Comparison of ENCODE assay signal across 10 cellular contexts in the genomic region with DNA sequence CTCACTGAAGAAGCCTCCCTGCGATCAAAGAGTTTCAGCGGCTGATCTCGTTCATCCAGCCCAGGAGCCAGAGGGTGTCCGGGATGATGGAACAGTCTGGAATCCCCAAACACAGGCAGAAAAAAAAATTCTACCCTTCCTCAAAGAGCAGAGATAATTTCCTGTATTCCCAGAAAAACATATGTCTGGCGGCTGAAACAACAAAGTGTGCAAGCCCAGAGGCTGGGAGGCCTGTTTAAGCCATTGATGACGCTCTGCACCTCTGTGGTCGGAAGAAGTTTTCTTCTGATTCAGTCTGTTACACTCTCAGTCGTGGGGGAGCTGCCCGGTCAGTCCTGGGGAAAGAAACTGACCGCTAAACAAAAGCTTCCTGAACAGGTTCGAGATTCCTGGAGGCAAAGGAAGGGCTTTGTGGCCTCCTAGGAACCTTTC. TPM values are rescaled to one million over a fixed set of nuclear protein-coding genes. Genes with fewer than 3 reads are reported as not detected.
DNase-seq lines count a peak whose midpoint lies in the region; ATAC-seq and TF ChIP-seq lines count a peak whose summit lies in the region.
"Had no signal": no experiment of that assay in that cellular context is flagged by ENCODE, and none has a peak within 500 bp of the region (broad histone marks: within the 10 kb centered on the region; RNA-seq: fewer than 3 reads in every experiment).

No MANE protein-coding gene starts in this region.

- H3K27ac ChIP-seq in mesodermal cell (ENCODE audit: low read depth, low read length, severe bottlenecking) (peak overlapping the region; percentile 42), upper lobe of right lung (peak overlapping the region; percentile 11)

- intact Hi-C loops in upper lobe of right lung (cut with DNase I), result no loop called here

- H3K4me1 ChIP-seq in mesodermal cell (ENCODE audit: control insufficient read depth, insufficient read depth, low read length, poor library complexity, severe bottlenecking), result peaks cover 23% of the 10 kb centered on the region
- H3K4me1 ChIP-seq in upper lobe of right lung, result peaks cover 8% of the 10 kb centered on the region

- H3K27me3 Mint-ChIP-seq in glutamatergic neuron (ENCODE audit: unreplicated experiment), result peaks cover 7% of the 10 kb centered on the region
- H3K27me3 Mint-ChIP-seq in effector memory CD8-positive, alpha-beta T cell, result no peaks in the 10 kb centered on the region
- H3K27me3 Mint-ChIP-seq: activated naive CD8-positive, alpha-beta T cell had no signal

- no peak overlapping the region for H3K4me3 Mint-ChIP-seq in glutamatergic neuron (ENCODE audit: unreplicated experiment)
- no peak overlapping the region for H3K4me3 Mint-ChIP-seq in effector memory CD8-positive, alpha-beta T cell
- H3K4me3 Mint-ChIP-seq: activated naive CD8-positive, alpha-beta T cell had no signal

- no peak overlapping the region for H3K27ac Mint-ChIP-seq in glutamatergic neuron (ENCODE audit: unreplicated experiment)
- peak overlapping the region in 1 of 2 donors; percentile 72 for H3K27ac Mint-ChIP-seq in effector memory CD8-positive, alpha-beta T cell
- H3K27ac Mint-ChIP-seq: activated naive CD8-positive, alpha-beta T cell had no signal

- WGBS in mesodermal cell (ENCODE audit: insufficient coverage in 2 of 2), 2 experiments, result 80 to 81% methylated on average over 10 to 11 of the region's 11 CpGs

- H3K27me3 ChIP-seq in upper lobe of right lung, result no peaks in the 10 kb centered on the region

- no peak overlapping the region for H3K4me3 ChIP-seq in mesodermal cell (ENCODE audit: extremely low read depth, insufficient read depth, low read length, poor library complexity, severe bottlenecking)
- no peak overlapping the region for H3K4me3 ChIP-seq in upper lobe of right lung

- no peaks in the 10 kb centered on the region for H3K9me3 ChIP-seq in mesodermal cell (ENCODE audit: control insufficient read depth, low read length)
- no peaks in the 10 kb centered on the region for H3K9me3 ChIP-seq in upper lobe of right lung

- H3K36me3 ChIP-seq in mesodermal cell (ENCODE audit: control insufficient read depth, insufficient read depth, low read length) (no peaks in the 10 kb centered on the region), upper lobe of right lung (peaks cover 5% of the 10 kb centered on the region)

- peaks cover 2% of the 10 kb centered on the region for H3K4me1 Mint-ChIP-seq in glutamatergic neuron (ENCODE audit: low read depth, unreplicated experiment)
- H3K4me1 Mint-ChIP-seq in effector memory CD8-positive, alpha-beta T cell (ENCODE audit: low read depth in 2 of 2), result peaks cover 20 to 24% of the 10 kb centered on the region in 2 donors

- peaks cover 2% of the 10 kb centered on the region for H3K9me3 Mint-ChIP-seq in glutamatergic neuron (ENCODE audit: unreplicated experiment)
- no peaks in the 10 kb centered on the region for H3K9me3 Mint-ChIP-seq in effector memory CD8-positive, alpha-beta T cell

- peak; percentile 90 for DNase-seq in LHCN-M2 (ENCODE audit: low read depth)
- DNase-seq in dermis blood vessel endothelial cell, result peak; percentile 78
- DNase-seq in upper lobe of right lung, result no peak
- no peak for DNase-seq in glutamatergic neuron
- DNase-seq in effector memory CD8-positive, alpha-beta T cell, result no peak
- DNase-seq: GOT3, NCI-H510A treated with DMSO at 0.1 percent for 48 hours had no signal

- TF ChIP-seq CTCF in upper lobe of right lung (IDR thresholded peaks at IDR 0.05), result no peak
- no peak for TF ChIP-seq CTCF in glutamatergic neuron (IDR thresholded peaks at IDR 0.05; ENCODE audit: partially characterized antibody, unreplicated experiment)

- no peaks in the 10 kb centered on the region for H3K36me3 Mint-ChIP-seq in glutamatergic neuron (ENCODE audit: unreplicated experiment)
- peaks cover 6% of the 10 kb centered on the region for H3K36me3 Mint-ChIP-seq in effector memory CD8-positive, alpha-beta T cell (ENCODE audit: insufficient read depth)
- H3K36me3 Mint-ChIP-seq: activated naive CD8-positive, alpha-beta T cell had no signal

- ATAC-seq in upper lobe of right lung (no peak), HG02884 (IDR thresholded peaks at IDR 0.05; ENCODE audit: unreplicated experiment) (no peak)
- no peak for ATAC-seq in effector memory CD8-positive, alpha-beta T cell (replicated peaks)

RNA-seq across cellular contexts. Expression of gene TFEB, which starts 37.0 kb away (rescaled TPM):
- total RNA-seq in LHCN-M2 (2014; rRNA removed), result 2.4 and 3.6 TPM in 2 replicates
- polyA plus RNA-seq in LHCN-M2 (2012), result 3.1 TPM
- total RNA-seq in dermis blood vessel endothelial cell, result 5.7 and 6.5 TPM in 2 replicates
- polyA plus RNA-seq in mesodermal cell (2013, experiment 1 of 2), result 3.4 TPM
- 4.1 TPM for polyA plus RNA-seq in mesodermal cell (2013, experiment 2 of 2)
- total RNA-seq in upper lobe of right lung, result 40.3 TPM
- total RNA-seq in glutamatergic neuron (ENCODE audit: unreplicated experiment), result 3.1 TPM

RNA-seq across cellular contexts. Expression of gene PGC, which starts 48.8 kb away (rescaled TPM):
- total RNA-seq in LHCN-M2 (2014; rRNA removed), result not detected in 2 replicates
- not detected for polyA plus RNA-seq in LHCN-M2 (2012)
- not detected in 2 replicates for total RNA-seq in dermis blood vessel endothelial cell
- not detected for polyA plus RNA-seq in mesodermal cell (2013, experiment 1 of 2)
- not detected for polyA plus RNA-seq in mesodermal cell (2013, experiment 2 of 2)
- total RNA-seq in upper lobe of right lung, result 1,050 TPM
- not detected for total RNA-seq in glutamatergic neuron (ENCODE audit: unreplicated experiment)

Comparison
In these comparisons a context has a peak if more than half of its experiments do, and no peak if none do; other contexts are left out.
1. DNase-seq: peak in LHCN-M2 (single experiment) and dermis blood vessel endothelial cell (single experiment); none in upper lobe of right lung (single experiment), glutamatergic neuron (single experiment) and effector memory CD8-positive, alpha-beta T cell (0 of 3).
2. RNA of gene PGC, which starts 48.8 kb away (total RNA-seq): 1,050 TPM in upper lobe of right lung (single experiment); not detected in LHCN-M2, not detected in dermis blood vessel endothelial cell and not detected in glutamatergic neuron (single experiment); every median in the first group is over 1,000 times any median in the second.